16 cellular contexts compared by ENCODE assay signal in genomic region chr5:154480847-154481246, GRCh38. TPM values are rescaled to one million over a fixed set of nuclear protein-coding genes. Genes with fewer than 3 reads are reported as not detected.
DNase-seq lines count a peak whose midpoint lies in the region; ATAC-seq and TF ChIP-seq lines count a peak whose summit lies in the region.
"Had no signal": no experiment of that assay in that cellular context is flagged by ENCODE, and none has a peak within 500 bp of the region (broad histone marks: within the 10 kb centered on the region; RNA-seq: fewer than 3 reads in every experiment).

No MANE protein-coding gene starts in this region.

- TF ChIP-seq CTCF in sigmoid colon (IDR thresholded peaks at IDR 0.05), result no peak

- intact Hi-C loops in sigmoid colon (cut with DNase I), result no loop called here

- TF ChIP-seq POLR2A in sigmoid colon (IDR thresholded peaks at IDR 0.05), result no peak

- TF ChIP-seq EP300 in sigmoid colon (IDR thresholded peaks at IDR 0.05), result no peak

- H3K4me3 ChIP-seq in SK-N-MC (no peak overlapping the region), iPS-15b (ENCODE audit: low read depth, low read length) (peak overlapping the region; percentile 33), sigmoid colon (no peak overlapping the region)
- H3K4me3 ChIP-seq: GM23248, MG63, PC-9 had no signal

- H3K9ac ChIP-seq in SK-N-MC (ENCODE audit: insufficient read length) (no peak overlapping the region), iPS-15b (ENCODE audit: low read depth, low read length) (no peak overlapping the region)
- H3K9ac ChIP-seq: GM23248 had no signal

- H3K27me3 ChIP-seq in iPS-15b (ENCODE audit: control insufficient read depth, insufficient read depth, low read length), result peaks cover 98% of the 10 kb centered on the region
- H3K27me3 ChIP-seq in sigmoid colon, result peaks cover 4 to 68% (median 4%) of the 10 kb centered on the region in 3 donors

- WGBS in sigmoid colon, 2 donors, result 29 to 44% methylated on average over 3 of the region's 3 CpGs

- no peaks in the 10 kb centered on the region for H3K9me3 ChIP-seq in SK-N-MC (ENCODE audit: low read depth, low read length)
- no peaks in the 10 kb centered on the region for H3K9me3 ChIP-seq in iPS-15b (ENCODE audit: control insufficient read depth, insufficient read depth, low read length)
- no peaks in the 10 kb centered on the region for H3K9me3 ChIP-seq in sigmoid colon
- H3K9me3 ChIP-seq: MG63 had no signal

- ATAC-seq in HG03025 (IDR thresholded peaks at IDR 0.05; ENCODE audit: low FRiP score, unreplicated experiment), result no peak

- H3K4me1 ChIP-seq in iPS-15b (ENCODE audit: control insufficient read depth, insufficient read depth, low read length) (peaks cover 30% of the 10 kb centered on the region), sigmoid colon (peaks cover 0 to 84% (median 82%) of the 10 kb centered on the region in 4 donors)

- DNase-seq in activated CD8-positive, alpha-beta memory T cell treated with anti-CD3 and anti-CD28 coated beads for 24 hours, result peak; percentile 59
- DNase-seq in activated CD8-positive, alpha-beta memory T cell treated with anti-CD3 and anti-CD28 coated beads, Interleukin-2, amount 50 U/mL, for 4 hours, result no peak
- DNase-seq in SK-N-MC (ENCODE audit: low read depth, low spot score) (no peak), sigmoid colon (no peak), mucosa of gallbladder (ENCODE audit: low spot score) (no peak), NCI-H1092 (lab: John Stamatoyannopoulos, UW) (no peak)
- DNase-seq: C1 segment of cervical spinal cord, GDM1, GM23248, MG63, NCI-H1092 treated with DMSO at 0.1 percent for 48 hours, NCI-H2081 treated with DMSO at 0.1 percent for 48 hours, NCI-H510A, PC-9 had no signal

- H3K36me3 ChIP-seq in SK-N-MC (ENCODE audit: insufficient read depth, low read length) (no peaks in the 10 kb centered on the region), iPS-15b (ENCODE audit: control insufficient read depth, insufficient read depth, low read length) (no peaks in the 10 kb centered on the region), sigmoid colon (no peaks in the 10 kb centered on the region)
- H3K36me3 ChIP-seq: MG63 had no signal

- peak overlapping the region; percentile 74; the same call in 1 of the 2 replicates for H3K27ac ChIP-seq in SK-N-MC
- peak overlapping the region in 3 of 4 donors; percentile 91 to 96 (median 94) for H3K27ac ChIP-seq in sigmoid colon
- H3K27ac ChIP-seq: GM23248, PC-9 had no signal

RNA-seq across cellular contexts. Expression of gene HAND1, which starts 2.8 kb away (rescaled TPM):
- total RNA-seq in sigmoid colon (10 to 100 TPM; 45.6 to 69.2 (median 48.9) TPM), mucosa of gallbladder (2.7 TPM)
- polyA plus RNA-seq in sigmoid colon, result 1 to 10 TPM in 2 of 3 donors, not detected in 1; 2.4 to 6.8 TPM
- total RNA-seq: GM23248, PC-9 had no signal
- polyA plus RNA-seq: GM23248 had no signal

RNA-seq across cellular contexts. Expression of gene SAP30L, which starts 35.0 kb away (rescaled TPM):
- total RNA-seq in sigmoid colon (10 to 100 TPM; 36.0 to 51.7 (median 42.9) TPM), mucosa of gallbladder (54.7 TPM)
- 10 to 100 TPM; 17.8 to 27.6 (median 24.5) TPM for polyA plus RNA-seq in sigmoid colon

Comparison
In these comparisons a context has a peak if more than half of its experiments do, and no peak if none do; other contexts are left out.
1. RNA of gene HAND1, which starts 2.8 kb away (total RNA-seq): 45.6 to 69.2 TPM in sigmoid colon; 2.7 TPM in mucosa of gallbladder (single experiment); every median in the first group is over 10 times any median in the second.